ENCODE assay signal across 1 cellular context in genomic region chr21:37546299-37546908, GRCh38.
TF ChIP-seq lines count a peak whose summit lies in the region.

No MANE protein-coding gene starts in this region.

TF ChIP-seq in HEK293, 187 proteins besides CTCF, POLR2A, EP300 and RAD21 (continued from another document):
- peak; percentile 32; the same call in 1 of the 2 replicates for TF ChIP-seq PRDM10 (tag by site-specific recombination; IDR thresholded peaks at IDR 0.05)
- TF ChIP-seq ZBTB20 (tag by site-specific recombination; IDR thresholded peaks at IDR 0.05) = no peak
- no peak for TF ChIP-seq ZNF473 (tag by site-specific recombination; IDR thresholded peaks at IDR 0.05)
- TF ChIP-seq ZNF398 (tag by site-specific recombination; IDR thresholded peaks at IDR 0.05) = no peak
- TF ChIP-seq KLF9 (tag by site-specific recombination; IDR thresholded peaks at IDR 0.05; ENCODE audit: low read depth) = no peak
- TF ChIP-seq ZNF341 (tag by site-specific recombination; IDR thresholded peaks at IDR 0.05; ENCODE audit: low read depth) = peak; percentile 60; the same call in 1 of the 2 replicates
- no peak for TF ChIP-seq ZNF785 (tag by site-specific recombination; IDR thresholded peaks at IDR 0.05)
- TF ChIP-seq ZNF776 (tag by site-specific recombination; IDR thresholded peaks at IDR 0.05; ENCODE audit: borderline replicate concordance) = no peak
- TF ChIP-seq HIC1 (tag by site-specific recombination; IDR thresholded peaks at IDR 0.05) = no peak
- no peak for TF ChIP-seq ZNF514 (tag by site-specific recombination; IDR thresholded peaks at IDR 0.05)
- TF ChIP-seq ZNF121 (tag by site-specific recombination; IDR thresholded peaks at IDR 0.05) = no peak
- TF ChIP-seq ZNF555 (tag by site-specific recombination; conservative IDR thresholded peaks at IDR 0.05) = no peak
- TF ChIP-seq ZNF544 (tag by site-specific recombination; IDR thresholded peaks at IDR 0.05) = no peak
- no peak for TF ChIP-seq ZNF248 (tag by site-specific recombination; IDR thresholded peaks at IDR 0.05)
- TF ChIP-seq MEIS1 (CRISPR knock-in tag; IDR thresholded peaks at IDR 0.05; ENCODE audit: borderline replicate concordance) = no peak
- 0 out of 2 replicates have a peak, but pooled peaks have one; percentile 17 for TF ChIP-seq IKZF3 (tag by site-specific recombination; IDR thresholded peaks at IDR 0.05)
- no peak for TF ChIP-seq KLF8 (tag by site-specific recombination; IDR thresholded peaks at IDR 0.05)
- TF ChIP-seq ZNF549 (tag by site-specific recombination; IDR thresholded peaks at IDR 0.05) = no peak
- TF ChIP-seq ZBTB17 (tag by site-specific recombination; IDR thresholded peaks at IDR 0.05) = no peak
TF ChIP-seq in HEK293: peak in this region for 3.
